ENCODE assay signal across 24 cellular contexts in genomic region chr21:45735259-45736000, GRCh38.
"Had no signal": no experiment of that assay in that cellular context is flagged by ENCODE, and none has a peak within 500 bp of the region (broad histone marks: within the 10 kb centered on the region; RNA-seq: fewer than 3 reads in every experiment).

No MANE protein-coding gene starts in this region.

- H3K9me3 ChIP-seq: lower lobe of right lung, prostate gland, tibial artery had no signal

- FAIRE-seq: endothelial cell of umbilical vein, frontal cortex, islet of Langerhans had no signal

- H3K27ac ChIP-seq: coronary artery, heart right ventricle, lower lobe of right lung, neural progenitor cell, parathyroid adenoma, prostate gland, spleen, tibial artery had no signal

- H3K79me2 ChIP-seq: parathyroid adenoma had no signal

- H3K4me1 ChIP-seq: lower lobe of right lung, parathyroid adenoma, prostate gland, spleen, tibial artery had no signal

- H3K4me2 ChIP-seq: neural progenitor cell had no signal

- DNase-seq: effector CD4-positive, alpha-beta T cell; endodermal cell; erythroblast; heart right ventricle; hypothalamus; kidney glomerular epithelial cell; lower lobe of right lung; midbrain; occipital lobe; spleen; stimulated activated CD4-positive, alpha-beta T cell treated with anti-CD3 and anti-CD28 coated beads, Interleukin-15, amount 100 ng/mL, for 24 hours; stimulated activated CD4-positive, alpha-beta T cell treated with anti-CD3 and anti-CD28 coated beads, Interleukin-1b, Interleukin-23, amount 100 ng/mL, for 48 hours; stimulated activated CD4-positive, alpha-beta T cell treated with anti-CD3 and anti-CD28 coated beads, Interleukin-4, amount 100 ng/mL, for 24 hours; tibial artery had no signal

- H2AFZ ChIP-seq: neural progenitor cell, parathyroid adenoma had no signal

- ATAC-seq: left lobe of liver; lower lobe of right lung; natural killer cell treated with Interleukin-12 subunit alpha and Interleukin-12 subunit beta and Interleukin-15 and Interleukin-18, amount 100 ng/mL, for 72 hours; stimulated activated memory B cell treated with anti-CD40 and anti-IgM and Interleukin-4, amounts not matched to agents 10 μg/mL and 1 μg/mL and 100 μg/mL, for 72 hours had no signal

- H3K27me3 ChIP-seq: neural progenitor cell, spleen had no signal

- H3K9ac ChIP-seq: neural progenitor cell, parathyroid adenoma had no signal

- H3K36me3 ChIP-seq: heart right ventricle, lower lobe of right lung, neural progenitor cell, prostate gland, tibial artery had no signal

- H3K4me3 ChIP-seq: coronary artery, heart right ventricle, lower lobe of right lung, neural progenitor cell, prostate gland, spleen, tibial artery had no signal
